Comparison of ENCODE assay signal across 14 cellular contexts in the genomic region with DNA sequence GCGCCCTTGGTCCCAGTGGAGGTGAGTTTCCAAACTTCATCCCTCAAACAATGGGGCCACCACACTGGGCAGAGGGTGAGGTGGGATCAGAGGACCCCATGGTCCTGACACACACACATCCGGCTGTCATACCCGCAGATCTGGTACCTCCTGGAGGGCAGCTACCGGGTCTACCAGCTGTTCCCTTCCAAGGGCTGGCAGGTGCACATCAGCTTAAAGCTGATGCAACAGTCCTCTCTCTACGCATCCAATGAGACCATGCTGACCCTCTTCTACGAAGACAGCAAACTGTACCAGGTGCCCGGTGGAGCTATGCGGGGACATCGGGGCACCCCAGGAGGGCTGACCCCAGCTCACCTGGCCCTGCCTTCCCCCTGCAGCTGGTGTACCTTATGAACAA. TPM values are rescaled to one million over a fixed set of nuclear protein-coding genes. Genes with fewer than 3 reads are reported as not detected.
A peak's percentile ranks its signal among the peaks of the same experiment; 100 is the strongest.
DNase-seq lines count a peak whose midpoint lies in the region; ATAC-seq and TF ChIP-seq lines count a peak whose summit lies in the region.
"Had no signal": no experiment of that assay in that cellular context is flagged by ENCODE, and none has a peak within 500 bp of the region (broad histone marks: within the 10 kb centered on the region; RNA-seq: fewer than 3 reads in every experiment).

No MANE protein-coding gene starts in this region.

- H3F3A ChIP-seq in GM23338 (replicated peaks; ENCODE audit: low read depth): 0 out of 2 replicates have a peak, but pooled peaks cover 11% of the 10 kb centered on the region
- no peaks in the 10 kb centered on the region for H3F3A ChIP-seq in smooth muscle cell (ENCODE audit: low read depth)

- H3K4me2 ChIP-seq in GM23338 (no peak overlapping the region), smooth muscle cell (no peak overlapping the region)

- H4K20me1 ChIP-seq in GM23338 (replicated peaks; ENCODE audit: insufficient read depth): no peaks in the 10 kb centered on the region; the same call in 1 of the 2 replicates
- H4K20me1 ChIP-seq in smooth muscle cell (ENCODE audit: low read depth): no peaks in the 10 kb centered on the region

- no peaks in the 10 kb centered on the region for H3K9me3 ChIP-seq in smooth muscle cell (replicated peaks; ENCODE audit: low read depth)
- H3K9me3 ChIP-seq in esophagus muscularis mucosa: no peaks in the 10 kb centered on the region
- H3K9me3 ChIP-seq: ovary, transverse colon had no signal

- H3K27ac ChIP-seq in GM23338 (ENCODE audit: low read depth) (no peak overlapping the region), smooth muscle cell (ENCODE audit: low read depth) (no peak overlapping the region), esophagus muscularis mucosa (replicated peaks in 1 of 4) (no peak overlapping the region)
- H3K27ac ChIP-seq: epithelial cell of prostate, ovary, transverse colon had no signal

- intact Hi-C loops in activated T-helper 2 cell treated with anti-CD3 and anti-CD28 coated beads, Interferon-gamma antibody, Interleukin-2, Interleukin-4, amounts not matched to agents 10 μg/mL and 5 μg/mL and 100 μg/mL, durations not matched to agents 14 hours and 24 hours and 36 hours (cut with micrococcal nuclease): no loop called here
- intact Hi-C loops in esophagus muscularis mucosa (cut with DNase I): no loop called here

- H3K4me1 ChIP-seq in GM23338 (ENCODE audit: insufficient read depth) (peaks cover 12% of the 10 kb centered on the region), smooth muscle cell (ENCODE audit: low read depth) (no peaks in the 10 kb centered on the region), esophagus muscularis mucosa (peaks cover 6 to 22% (median 21%) of the 10 kb centered on the region in 4 donors)

- H3K36me3 ChIP-seq in GM23338 (ENCODE audit: insufficient read depth) (no peaks in the 10 kb centered on the region), smooth muscle cell (ENCODE audit: low read depth) (no peaks in the 10 kb centered on the region), esophagus muscularis mucosa (no peaks in the 10 kb centered on the region)
- H3K36me3 ChIP-seq: ovary, transverse colon had no signal

- no peaks in the 10 kb centered on the region for H3K9me3 Mint-ChIP-seq in T-helper 2 cell treated with Interferon-gamma antibody and Interleukin-4, amounts not matched to agents 5 μg/mL and 100 μg/mL, for 36 hours
- peaks cover 7% of the 10 kb centered on the region; the same call in 2 of the 3 replicates for H3K9me3 Mint-ChIP-seq in GM23338
- no peaks in the 10 kb centered on the region for H3K9me3 Mint-ChIP-seq in activated T-helper 2 cell treated with anti-CD3 and anti-CD28 coated beads, Interferon-gamma antibody, Interleukin-2, Interleukin-4, amounts not matched to agents 10 μg/mL and 5 μg/mL and 100 μg/mL, durations not matched to agents 14 hours and 24 hours and 36 hours
- H3K9me3 Mint-ChIP-seq in nephron: no peaks in the 10 kb centered on the region

- H3K4me3 ChIP-seq in GM23338 (no peak overlapping the region), smooth muscle cell (no peak overlapping the region), esophagus muscularis mucosa (no peak overlapping the region)
- H3K4me3 ChIP-seq: ovary, transverse colon had no signal

- no peaks in the 10 kb centered on the region for H3K36me3 Mint-ChIP-seq in T-helper 2 cell treated with Interferon-gamma antibody and Interleukin-4, amounts not matched to agents 5 μg/mL and 100 μg/mL, for 36 hours (ENCODE audit: low read depth)
- H3K36me3 Mint-ChIP-seq in GM23338 (ENCODE audit: low read depth) (no peaks in the 10 kb centered on the region; the same call in 2 of the 3 replicates), nephron (ENCODE audit: low read depth) (no peaks in the 10 kb centered on the region)
- H3K36me3 Mint-ChIP-seq in activated T-helper 2 cell treated with anti-CD3 and anti-CD28 coated beads, Interferon-gamma antibody, Interleukin-2, Interleukin-4, amounts not matched to agents 10 μg/mL and 5 μg/mL and 100 μg/mL, durations not matched to agents 14 hours and 24 hours and 36 hours (ENCODE audit: low read depth): no peaks in the 10 kb centered on the region

- H3K9me2 ChIP-seq in GM23338 (ENCODE audit: insufficient read depth): no peaks in the 10 kb centered on the region

- H2AFZ ChIP-seq in GM23338 (no peak overlapping the region), smooth muscle cell (ENCODE audit: low read depth) (no peak overlapping the region)

- TF ChIP-seq CTCF in GM23338 (conservative IDR thresholded peaks at IDR 0.05; ENCODE audit: low read depth in 2 of 2): no peak
- no peak for TF ChIP-seq CTCF in nephron (IDR thresholded peaks at IDR 0.05; ENCODE audit: unreplicated experiment in 3 of 3)
- no peak for TF ChIP-seq CTCF in smooth muscle cell (IDR thresholded peaks at IDR 0.05; ENCODE audit: borderline replicate concordance, insufficient read depth, poor library complexity, severe bottlenecking)
- TF ChIP-seq CTCF in esophagus muscularis mucosa (IDR thresholded peaks at IDR 0.05): no peak

- no peak for TF ChIP-seq POLR2A in esophagus muscularis mucosa (IDR thresholded peaks at IDR 0.05; ENCODE audit: low read depth)

- H3K27me3 Mint-ChIP-seq in T-helper 2 cell treated with Interferon-gamma antibody and Interleukin-4, amounts not matched to agents 5 μg/mL and 100 μg/mL, for 36 hours (ENCODE audit: low read depth): peaks cover 41% of the 10 kb centered on the region
- H3K27me3 Mint-ChIP-seq in GM23338 (ENCODE audit: insufficient read depth, low read depth, poor library complexity): peaks cover 24% of the 10 kb centered on the region
- peaks cover 38% of the 10 kb centered on the region for H3K27me3 Mint-ChIP-seq in activated T-helper 2 cell treated with anti-CD3 and anti-CD28 coated beads, Interferon-gamma antibody, Interleukin-2, Interleukin-4, amounts not matched to agents 10 μg/mL and 5 μg/mL and 100 μg/mL, durations not matched to agents 14 hours and 24 hours and 36 hours (ENCODE audit: low read depth)
- peaks cover 76% of the 10 kb centered on the region for H3K27me3 Mint-ChIP-seq in nephron (ENCODE audit: low read depth)

- H3K27ac Mint-ChIP-seq in T-helper 2 cell treated with Interferon-gamma antibody and Interleukin-4, amounts not matched to agents 5 μg/mL and 100 μg/mL, for 36 hours: no peak overlapping the region
- no peak overlapping the region for H3K27ac Mint-ChIP-seq in GM23338
- H3K27ac Mint-ChIP-seq in activated T-helper 2 cell treated with anti-CD3 and anti-CD28 coated beads, Interferon-gamma antibody, Interleukin-2, Interleukin-4, amounts not matched to agents 10 μg/mL and 5 μg/mL and 100 μg/mL, durations not matched to agents 14 hours and 24 hours and 36 hours: no peak overlapping the region
- no peak overlapping the region for H3K27ac Mint-ChIP-seq in nephron

- no peak for ATAC-seq in GM23338

- peaks cover 29% of the 10 kb centered on the region for H3K27me3 ChIP-seq in GM23338 (ENCODE audit: insufficient read depth)
- peaks cover 45% of the 10 kb centered on the region for H3K27me3 ChIP-seq in smooth muscle cell (ENCODE audit: low read depth)
- H3K27me3 ChIP-seq in esophagus muscularis mucosa: peaks cover 0 to 59% (median 6%) of the 10 kb centered on the region in 4 donors
- H3K27me3 ChIP-seq: ovary had no signal

- no peaks in the 10 kb centered on the region for H3K79me2 ChIP-seq in GM23338 (replicated peaks; ENCODE audit: insufficient read depth)
- no peaks in the 10 kb centered on the region for H3K79me2 ChIP-seq in smooth muscle cell (ENCODE audit: low read depth)

- H3K4me3 Mint-ChIP-seq in T-helper 2 cell treated with Interferon-gamma antibody and Interleukin-4, amounts not matched to agents 5 μg/mL and 100 μg/mL, for 36 hours: peak overlapping the region; percentile 93
- H3K4me3 Mint-ChIP-seq in GM23338 (peak overlapping the region; percentile 91), nephron (peak overlapping the region; percentile 85 to 86 (median 85))
- H3K4me3 Mint-ChIP-seq in activated T-helper 2 cell treated with anti-CD3 and anti-CD28 coated beads, Interferon-gamma antibody, Interleukin-2, Interleukin-4, amounts not matched to agents 10 μg/mL and 5 μg/mL and 100 μg/mL, durations not matched to agents 14 hours and 24 hours and 36 hours (ENCODE audit: low read depth): peak overlapping the region; percentile 88

- 90% methylated on average over 9 of the region's 9 CpGs for WGBS in smooth muscle cell (ENCODE audit: low lambda C conversion rate)
- 90% methylated on average over 6 of the region's 9 CpGs for WGBS in esophagus muscularis mucosa

- peaks cover 12% of the 10 kb centered on the region for H3K4me1 Mint-ChIP-seq in T-helper 2 cell treated with Interferon-gamma antibody and Interleukin-4, amounts not matched to agents 5 μg/mL and 100 μg/mL, for 36 hours (ENCODE audit: low read depth)
- H3K4me1 Mint-ChIP-seq in GM23338 (peaks cover 17% of the 10 kb centered on the region), nephron (no peaks in the 10 kb centered on the region)
- peaks cover 11% of the 10 kb centered on the region for H3K4me1 Mint-ChIP-seq in activated T-helper 2 cell treated with anti-CD3 and anti-CD28 coated beads, Interferon-gamma antibody, Interleukin-2, Interleukin-4, amounts not matched to agents 10 μg/mL and 5 μg/mL and 100 μg/mL, durations not matched to agents 14 hours and 24 hours and 36 hours (ENCODE audit: low read depth)

- H3K9ac ChIP-seq in smooth muscle cell (ENCODE audit: low read depth): no peak overlapping the region

- DNase-seq in T-helper 2 cell treated with Interferon-gamma antibody and Interleukin-4, amounts not matched to agents 5 μg/mL and 100 μg/mL, for 36 hours (ENCODE audit: low spot score): no peak
- DNase-seq in T-helper 2 cell (no peak), GM23338 (ENCODE audit: low spot score) (no peak), smooth muscle cell (lab: John Stamatoyannopoulos, UW; ENCODE audit: unreplicated experiment) (no peak), esophagus muscularis mucosa (ENCODE audit: extremely low spot score) (no peak)
- DNase-seq in activated T-helper 2 cell treated with anti-CD3 and anti-CD28 coated beads, Interferon-gamma antibody, Interleukin-2, Interleukin-4, amounts not matched to agents 10 μg/mL and 5 μg/mL and 100 μg/mL, durations not matched to agents 14 hours and 24 hours and 36 hours (ENCODE audit: low spot score): no peak
- no peak for DNase-seq in effector CD4-positive, alpha-beta T cell
- DNase-seq: ovary; stimulated activated CD4-positive, alpha-beta T cell treated with anti-CD3 and anti-CD28 coated beads, Interleukin-4, amount 100 ng/mL, for 4 hours; transverse colon had no signal

- TF ChIP-seq EP300 in esophagus muscularis mucosa (IDR thresholded peaks at IDR 0.05): no peak

RNA-seq across cellular contexts. Expression of gene PSMD8, which starts 14.0 kb away (rescaled TPM):
- 165 and 241 TPM in 2 replicates for total RNA-seq in GM23338 (2014; rRNA removed; shearing (Covaris generic))
- 129 and 138 TPM in 2 replicates for polyA plus RNA-seq in GM23338 (2016; fragmentation: Nextera tagmentation; extraction: Ambion mirVana)
- total RNA-seq in activated T-helper 2 cell treated with anti-CD3 and anti-CD28 coated beads, Interferon-gamma antibody, Interleukin-2, Interleukin-4, amounts not matched to agents 10 μg/mL and 5 μg/mL and 100 μg/mL, durations not matched to agents 14 hours and 24 hours and 36 hours: 286 and 299 TPM in 2 replicates
- 279 and 377 TPM in 2 replicates for total RNA-seq in smooth muscle cell
- 387 and 404 TPM in 2 replicates for polyA plus RNA-seq in smooth muscle cell
- 100 to 1,000 TPM; 145 to 259 (median 212) TPM for total RNA-seq in esophagus muscularis mucosa

RNA-seq across cellular contexts. Expression of gene CATSPERG, which starts 24.7 kb away (rescaled TPM):
- 1.4 and 4.2 TPM in 2 replicates for total RNA-seq in GM23338 (2014; rRNA removed; shearing (Covaris generic))
- polyA plus RNA-seq in GM23338 (2016; fragmentation: Nextera tagmentation; extraction: Ambion mirVana) (1.4 and 1.9 TPM in 2 replicates), smooth muscle cell (0.32 and 0.98 TPM in 2 replicates)
- 4.7 and 4.8 TPM in 2 replicates for total RNA-seq in activated T-helper 2 cell treated with anti-CD3 and anti-CD28 coated beads, Interferon-gamma antibody, Interleukin-2, Interleukin-4, amounts not matched to agents 10 μg/mL and 5 μg/mL and 100 μg/mL, durations not matched to agents 14 hours and 24 hours and 36 hours
- total RNA-seq in smooth muscle cell (0.94 TPM in 1 of 2 replicates, not detected in the other), esophagus muscularis mucosa (1 to 10 TPM; 2.3 to 6.6 (median 3.4) TPM)

RNA-seq across cellular contexts. Expression of gene GGN, which starts 27.5 kb away (rescaled TPM):
- 0.14 and 0.70 TPM in 2 replicates for total RNA-seq in GM23338 (2014; rRNA removed; shearing (Covaris generic))
- polyA plus RNA-seq in GM23338 (2016; fragmentation: Nextera tagmentation; extraction: Ambion mirVana): 1.5 and 2.6 TPM in 2 replicates
- total RNA-seq in activated T-helper 2 cell treated with anti-CD3 and anti-CD28 coated beads, Interferon-gamma antibody, Interleukin-2, Interleukin-4, amounts not matched to agents 10 μg/mL and 5 μg/mL and 100 μg/mL, durations not matched to agents 14 hours and 24 hours and 36 hours: 0.71 TPM in 1 of 2 replicates, not detected in the other
- total RNA-seq in smooth muscle cell: 2.1 TPM in 1 of 2 replicates, not detected in the other
- 1.00 and 2.2 TPM in 2 replicates for polyA plus RNA-seq in smooth muscle cell
- 1 to 10 TPM in 1 of 4 donors, under 1 TPM in 2, not detected in 1; 0.33 to 2.2 (median 0.91) TPM for total RNA-seq in esophagus muscularis mucosa
- total RNA-seq: lung microvascular endothelial cell, SK-MEL-5, transverse colon had no signal

RNA-seq across cellular contexts. Expression of gene SPRED3, which starts 28.1 kb away (rescaled TPM):
- 3.9 TPM in 2 replicates for total RNA-seq in GM23338 (2014; rRNA removed; shearing (Covaris generic))
- polyA plus RNA-seq in GM23338 (2016; fragmentation: Nextera tagmentation; extraction: Ambion mirVana) (10.7 and 11.6 TPM in 2 replicates), smooth muscle cell (1.8 and 2.8 TPM in 2 replicates)
- 3.2 TPM in 2 replicates for total RNA-seq in activated T-helper 2 cell treated with anti-CD3 and anti-CD28 coated beads, Interferon-gamma antibody, Interleukin-2, Interleukin-4, amounts not matched to agents 10 μg/mL and 5 μg/mL and 100 μg/mL, durations not matched to agents 14 hours and 24 hours and 36 hours
- total RNA-seq in smooth muscle cell (1.7 and 3.0 TPM in 2 replicates), esophagus muscularis mucosa (under 1 TPM; 0.46 to 0.83 (median 0.59) TPM)

RNA-seq across cellular contexts. Expression of gene KCNK6, which starts 40.7 kb away (rescaled TPM):
- 9.9 and 14.6 TPM in 2 replicates for total RNA-seq in GM23338 (2014; rRNA removed; shearing (Covaris generic))
- 9.0 and 9.4 TPM in 2 replicates for polyA plus RNA-seq in GM23338 (2016; fragmentation: Nextera tagmentation; extraction: Ambion mirVana)
- total RNA-seq in activated T-helper 2 cell treated with anti-CD3 and anti-CD28 coated beads, Interferon-gamma antibody, Interleukin-2, Interleukin-4, amounts not matched to agents 10 μg/mL and 5 μg/mL and 100 μg/mL, durations not matched to agents 14 hours and 24 hours and 36 hours: 27.3 TPM in 2 replicates
- 6.5 and 7.2 TPM in 2 replicates for total RNA-seq in smooth muscle cell
- 12.6 and 13.4 TPM in 2 replicates for polyA plus RNA-seq in smooth muscle cell
- 10 to 100 TPM in 1 of 4 donors, 1 to 10 TPM in 3; 2.3 to 13.0 (median 4.2) TPM for total RNA-seq in esophagus muscularis mucosa
